In the genomic region with DNA sequence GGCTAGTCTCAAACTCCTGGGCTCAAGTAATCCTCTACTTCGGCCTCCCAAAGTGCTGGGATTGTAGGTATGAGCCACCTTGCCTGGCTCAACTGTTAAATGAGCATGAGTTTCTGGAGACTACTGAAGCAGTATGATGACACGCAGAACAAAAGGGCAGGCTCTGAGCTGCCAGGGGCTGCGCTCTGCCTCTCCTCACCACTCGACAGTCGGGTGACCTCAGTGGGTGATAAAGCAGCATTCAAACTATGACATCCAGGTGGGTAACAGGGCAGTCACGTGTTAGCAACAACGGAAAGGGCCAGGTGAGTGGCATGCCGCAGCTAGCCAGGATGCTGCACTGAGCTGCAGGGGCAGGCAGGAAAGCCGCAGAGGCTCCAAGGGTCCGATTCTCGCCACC, we compare ENCODE assay signal across 21 cellular contexts.
A peak's percentile ranks its signal among the peaks of the same experiment; 100 is the strongest.
DNase-seq lines count a peak whose midpoint lies in the region; ATAC-seq, FAIRE-seq and TF ChIP-seq lines count a peak whose summit lies in the region.
"Had no signal": no experiment of that assay in that cellular context is flagged by ENCODE, and none has a peak within 500 bp of the region (broad histone marks: within the 10 kb centered on the region; RNA-seq: fewer than 3 reads in every experiment).

No MANE protein-coding gene starts in this region.

- H4K20me1 ChIP-seq in neural progenitor cell (ENCODE audit: low read depth): no peaks in the 10 kb centered on the region

- TF ChIP-seq POLR2A in GM12891 (IDR thresholded peaks at IDR 0.05; ENCODE audit: low read depth, low read length): no peak

- ATAC-seq in Panc1 (peak; percentile 19; the same call in 1 of the 2 replicates), HG03469 (IDR thresholded peaks at IDR 0.05; ENCODE audit: unreplicated experiment) (no peak)
- ATAC-seq: A549 had no signal

- H3K36me3 Mint-ChIP-seq in neural progenitor cell: no peaks in the 10 kb centered on the region
- no peaks in the 10 kb centered on the region for H3K36me3 Mint-ChIP-seq in activated CD4-positive, alpha-beta T cell treated with anti-CD3 and anti-CD28 coated beads, Interleukin-2, amount 10 ng/mL, durations not matched to agents 7 days and 5 days (ENCODE audit: low read depth)

- H3K27me3 ChIP-seq in Panc1 (ENCODE audit: control insufficient read depth, insufficient read depth, low read length) (no peaks in the 10 kb centered on the region), left ventricle myocardium inferior (ENCODE audit: low read depth) (no peaks in the 10 kb centered on the region), neural progenitor cell (no peaks in the 10 kb centered on the region)

- H3K36me3 ChIP-seq in Panc1 (ENCODE audit: control insufficient read depth, insufficient read depth, low read length) (no peaks in the 10 kb centered on the region), left ventricle myocardium inferior (no peaks in the 10 kb centered on the region), neural progenitor cell (no peaks in the 10 kb centered on the region)

- intact Hi-C loops in Panc1 (cut with micrococcal nuclease; ENCODE audit: unreplicated experiment): no loop called here
- intact Hi-C loops in left ventricle myocardium inferior (cut with micrococcal nuclease): no loop called here

- H3K27ac ChIP-seq in Panc1 (ENCODE audit: low read length) (no peak overlapping the region), left ventricle myocardium inferior (replicated peaks) (peak overlapping the region; percentile 36), neural progenitor cell (no peak overlapping the region)
- H3K27ac ChIP-seq: A549 had no signal

- peak overlapping the region; percentile 61 for H3K27ac Mint-ChIP-seq in neural progenitor cell
- H3K27ac Mint-ChIP-seq in activated CD4-positive, alpha-beta T cell treated with anti-CD3 and anti-CD28 coated beads, Interleukin-2, amount 10 ng/mL, durations not matched to agents 7 days and 5 days: no peak overlapping the region
- H3K27ac Mint-ChIP-seq: B cell, IgD-negative memory B cell had no signal

- H3K4me3 ChIP-seq in Panc1 (ENCODE audit: low read depth in 2 of 2, low read length in 2 of 2) (no peak overlapping the region), left ventricle myocardium inferior (no peak overlapping the region), neural progenitor cell (no peak overlapping the region)
- H3K4me3 ChIP-seq: A549 had no signal

- FAIRE-seq in GM12891 (lab: Jason Lieb, UNC): peak; percentile 41

- H3F3A ChIP-seq in neural progenitor cell (ENCODE audit: low read depth): no peaks in the 10 kb centered on the region

- no peaks in the 10 kb centered on the region for H3K27me3 Mint-ChIP-seq in neural progenitor cell (ENCODE audit: insufficient read depth, low read depth)
- H3K27me3 Mint-ChIP-seq in activated CD4-positive, alpha-beta T cell treated with anti-CD3 and anti-CD28 coated beads, Interleukin-2, amount 10 ng/mL, durations not matched to agents 7 days and 5 days: peaks cover 4% of the 10 kb centered on the region
- H3K27me3 Mint-ChIP-seq: IgD-negative memory B cell had no signal

- H3K4me1 ChIP-seq in Panc1 (ENCODE audit: control insufficient read depth, insufficient read depth, low read length): no peaks in the 10 kb centered on the region; the same call in none of the 2 replicates
- peaks cover 78% of the 10 kb centered on the region for H3K4me1 ChIP-seq in left ventricle myocardium inferior
- peaks cover 16% of the 10 kb centered on the region for H3K4me1 ChIP-seq in neural progenitor cell

- POLR2A ChIA-PET in Panc1 (lab: Charles Lee): interaction anchor here (0.6 kb wide), 1 partner anchor 85 kb away, joined by 3 read pairs; no protein-coding TSS in a partner anchor
- POLR2A ChIA-PET in activated CD4-positive, alpha-beta T cell treated with anti-CD3 and anti-CD28 coated beads, Interleukin-2, amount 10 ng/mL, durations not matched to agents 7 days and 5 days (lab: Charles Lee): no interaction called here

- H3K9ac ChIP-seq in neural progenitor cell: no peak overlapping the region

- BruUV-seq in Panc1 (replicated peaks; lab: Mats Ljungman, UMichigan): no TSS peak

- H3K4me2 ChIP-seq in neural progenitor cell: no peak overlapping the region
- H3K4me2 ChIP-seq: A549 had no signal

- H2AFZ ChIP-seq in neural progenitor cell (replicated peaks): no peak overlapping the region

- TF ChIP-seq CTCF in Panc1 (IDR thresholded peaks at IDR 0.05) (no peak), left ventricle myocardium inferior (IDR thresholded peaks at IDR 0.05; ENCODE audit: borderline replicate concordance) (no peak), neural progenitor cell (IDR thresholded peaks at IDR 0.05) (no peak)

- peaks cover 6% of the 10 kb centered on the region for H3K79me2 ChIP-seq in neural progenitor cell (ENCODE audit: low read depth)

- H3K4me1 Mint-ChIP-seq in neural progenitor cell: peaks cover 16% of the 10 kb centered on the region
- H3K4me1 Mint-ChIP-seq in activated CD4-positive, alpha-beta T cell treated with anti-CD3 and anti-CD28 coated beads, Interleukin-2, amount 10 ng/mL, durations not matched to agents 7 days and 5 days: no peaks in the 10 kb centered on the region
- H3K4me1 Mint-ChIP-seq: B cell, IgD-negative memory B cell had no signal

- in situ Hi-C loops in Panc1 (cut with HindIII; ENCODE audit: low pct_unique_long_range_greater_than_20kb, low sequenced_read_pairs): loop anchor here (10.0 kb wide), 1 partner anchor 64 kb away; no protein-coding TSS in a partner anchor

- no peaks in the 10 kb centered on the region for H3K9me3 Mint-ChIP-seq in neural progenitor cell
- H3K9me3 Mint-ChIP-seq in activated CD4-positive, alpha-beta T cell treated with anti-CD3 and anti-CD28 coated beads, Interleukin-2, amount 10 ng/mL, durations not matched to agents 7 days and 5 days: no peaks in the 10 kb centered on the region
- H3K9me3 Mint-ChIP-seq: IgD-negative memory B cell had no signal

- H3K4me3 Mint-ChIP-seq in neural progenitor cell: no peak overlapping the region
- H3K4me3 Mint-ChIP-seq in activated CD4-positive, alpha-beta T cell treated with anti-CD3 and anti-CD28 coated beads, Interleukin-2, amount 10 ng/mL, durations not matched to agents 7 days and 5 days: no peak overlapping the region
- H3K4me3 Mint-ChIP-seq: B cell, IgD-negative memory B cell had no signal

- DNase-seq in GM12891 (ENCODE audit: insufficient read length, low spot score) (no peak), Panc1 (ENCODE audit: low read depth, low spot score) (no peak), left ventricle myocardium inferior (no peak), neural progenitor cell (ENCODE audit: low spot score) (no peak), dedifferentiated amniotic fluid mesenchymal stem cell (ENCODE audit: extremely low spot score) (no peak), DMS153 (lab: John Stamatoyannopoulos, UW) (no peak)
- no peak for DNase-seq in activated CD4-positive, alpha-beta T cell treated with anti-CD3 and anti-CD28 coated beads, Interleukin-2, amount 10 ng/mL, durations not matched to agents 7 days and 5 days
- DNase-seq: DMS79, GOT3, MV-4-11, NCI-H1105 treated with DMSO at 0.1 percent for 48 hours, NCI-H1694, NCI-H2081, NCI-H2171 treated with DMSO at 0.1 percent for 48 hours, NCI-H526, OCI-M1, SHP77 had no signal

- CTCF ChIA-PET in Panc1 (lab: Charles Lee): no interaction called here
- CTCF ChIA-PET in activated CD4-positive, alpha-beta T cell treated with anti-CD3 and anti-CD28 coated beads, Interleukin-2, amount 10 ng/mL, durations not matched to agents 7 days and 5 days (lab: Charles Lee): no interaction called here

- H3K9me3 ChIP-seq in Panc1 (ENCODE audit: control insufficient read depth, insufficient read depth, low read depth, low read length) (no peaks in the 10 kb centered on the region), left ventricle myocardium inferior (replicated peaks) (no peaks in the 10 kb centered on the region), neural progenitor cell (ENCODE audit: low read depth) (no peaks in the 10 kb centered on the region)
- H3K9me3 ChIP-seq: A549 had no signal

TF ChIP-seq in GM12891, 5 proteins besides CTCF, POLR2A, EP300 and RAD21:
- no peak for TF ChIP-seq POU2F2 (IDR thresholded peaks at IDR 0.05; ENCODE audit: low read depth, low read length)
- no peak for TF ChIP-seq PAX5 (IDR thresholded peaks at IDR 0.05; ENCODE audit: insufficient read depth, low read length, severe bottlenecking)
- TF ChIP-seq SPI1 (IDR thresholded peaks at IDR 0.05; ENCODE audit: low read depth, low read length): no peak
- TF ChIP-seq TAF1 (IDR thresholded peaks at IDR 0.05; ENCODE audit: low read depth, low read length): no peak
- TF ChIP-seq POLR2AphosphoS5 (IDR thresholded peaks at IDR 0.05; ENCODE audit: low read depth, low read length): no peak
